In the genomic region with DNA sequence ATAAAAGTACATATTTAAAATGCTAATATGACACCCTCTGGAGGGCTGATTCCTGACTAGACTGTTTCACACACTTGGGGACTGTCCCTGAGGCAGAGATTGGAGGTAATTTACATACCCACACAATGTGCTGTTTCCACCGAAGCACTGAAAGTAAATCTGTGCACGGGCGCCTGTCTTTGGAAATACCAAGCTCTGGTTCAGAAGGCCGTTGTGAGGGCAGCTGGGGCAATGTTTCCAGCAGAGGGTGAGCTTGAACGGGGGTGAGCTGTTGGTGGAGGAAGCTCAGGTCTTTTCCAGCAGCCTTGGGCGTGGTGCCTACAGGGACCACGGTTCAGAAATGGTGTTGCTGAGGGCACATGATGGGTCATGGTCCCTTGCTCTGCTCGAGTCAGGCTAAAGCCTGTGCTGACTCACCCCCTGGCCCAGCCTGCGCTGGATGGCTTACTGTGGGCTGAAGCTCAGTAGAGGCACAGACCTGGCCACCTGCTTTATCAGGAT, we compare ENCODE assay signal across 9 cellular contexts. TPM values are rescaled to one million over a fixed set of nuclear protein-coding genes. Genes with fewer than 3 reads are reported as not detected.
DNase-seq lines count a peak whose midpoint lies in the region; ATAC-seq, FAIRE-seq and TF ChIP-seq lines count a peak whose summit lies in the region.
"Had no signal": no experiment of that assay in that cellular context is flagged by ENCODE, and none has a peak within 500 bp of the region (broad histone marks: within the 10 kb centered on the region; RNA-seq: fewer than 3 reads in every experiment).

No MANE protein-coding gene starts in this region.

- TF ChIP-seq CTCF in gastroesophageal sphincter (IDR thresholded peaks at IDR 0.05): peak in 1 of 4 experiments; percentile 7

- WGBS in gastroesophageal sphincter (ENCODE audit: low coverage in 1 of 2), 2 donors: 64% methylated on average over 5 of the region's 9 CpGs; no CpG with 5 or more reads in 1 of the 2 donors

- no peak for FAIRE-seq in frontal cortex (lab: Jason Lieb, UNC)

- H3K36me3 ChIP-seq in gastroesophageal sphincter: peaks cover 0 to 3% of the 10 kb centered on the region in 2 donors
- H3K36me3 ChIP-seq: neutrophil had no signal

- peak overlapping the region in 3 of 4 donors; percentile 32 to 49 (median 45) for H3K27ac ChIP-seq in gastroesophageal sphincter
- H3K27ac ChIP-seq: neutrophil had no signal

- TF ChIP-seq POLR2A in Raji (IDR thresholded peaks at IDR 0.05; ENCODE audit: insufficient read depth, low read depth, low read length) (0 out of 2 replicates have a peak, but pooled peaks have one; percentile 32), gastroesophageal sphincter (IDR thresholded peaks at IDR 0.05) (no peak)

- no peak overlapping the region for H3K4me3 ChIP-seq in gastroesophageal sphincter

- ATAC-seq in GM21723 (IDR thresholded peaks at IDR 0.05; ENCODE audit: unreplicated experiment) (peak; percentile 71), gastroesophageal sphincter (no peak), GM19455 (IDR thresholded peaks at IDR 0.05; ENCODE audit: unreplicated experiment) (no peak), HG03135 (IDR thresholded peaks at IDR 0.05; ENCODE audit: unreplicated experiment) (no peak)

- H3K9me3 ChIP-seq in gastroesophageal sphincter: no peaks in the 10 kb centered on the region
- H3K9me3 ChIP-seq: neutrophil had no signal

- H3K4me1 ChIP-seq in gastroesophageal sphincter: peaks cover 0 to 56% (median 10%) of the 10 kb centered on the region in 3 donors

- DNase-seq in EH (ENCODE audit: low read depth) (peak; percentile 16), frontal cortex (ENCODE audit: low spot score in 2 of 2) (no peak), NCI-H1436 treated with DMSO at 0.1 percent for 48 hours (lab: John Stamatoyannopoulos, UW) (no peak)

- no peak for TF ChIP-seq EP300 in gastroesophageal sphincter (IDR thresholded peaks at IDR 0.05)

- H3K27me3 ChIP-seq in gastroesophageal sphincter: no peaks in the 10 kb centered on the region
- H3K27me3 ChIP-seq: neutrophil had no signal

RNA-seq across cellular contexts. Expression of gene HMCN2, which starts 25.8 kb away (rescaled TPM):
- 10 to 100 TPM in 3 of 4 donors, 1 to 10 TPM in 1; 9.6 to 21.1 (median 15.5) TPM for total RNA-seq in gastroesophageal sphincter
- total RNA-seq in frontal cortex: under 0.01 TPM

Comparison
In these comparisons a context has a peak if more than half of its experiments do, and no peak if none do; other contexts are left out.
1. RNA of gene HMCN2, which starts 25.8 kb away (total RNA-seq): 9.6 to 21.1 TPM in gastroesophageal sphincter; under 0.01 TPM in frontal cortex (single experiment); every median in the first group is over 10 times any median in the second.